In the genomic region with DNA sequence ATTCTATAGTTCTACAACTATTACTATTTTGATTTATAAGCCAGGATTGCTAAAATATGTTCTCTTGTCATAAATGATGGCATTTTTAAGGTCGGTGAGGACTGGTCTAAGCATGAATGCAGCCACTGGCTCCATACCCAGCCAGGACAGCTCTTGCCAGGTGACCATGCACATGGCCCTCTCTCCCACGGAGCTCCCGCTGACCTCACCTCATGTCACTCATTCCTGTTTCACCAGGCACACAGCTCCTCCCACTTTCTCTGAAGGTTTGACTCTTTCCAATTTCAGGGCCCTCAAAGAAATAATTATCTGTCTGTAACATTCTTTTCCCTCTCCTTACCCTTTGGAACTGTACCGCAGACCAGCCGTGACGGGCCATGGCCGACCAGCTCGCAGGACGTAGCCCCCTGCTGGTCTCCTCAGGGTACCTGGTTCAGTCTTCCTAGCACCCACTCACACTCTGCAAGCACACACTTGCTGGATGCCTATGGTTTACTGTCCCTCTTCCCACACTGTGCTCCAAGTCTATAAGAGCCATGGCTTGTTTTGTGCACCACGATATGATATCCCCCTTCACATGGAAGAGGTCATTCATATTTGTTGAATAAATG, we compare ENCODE assay signal across 23 cellular contexts.
A peak's percentile ranks its signal among the peaks of the same experiment; 100 is the strongest.
DNase-seq lines count a peak whose midpoint lies in the region; ATAC-seq, FAIRE-seq and TF ChIP-seq lines count a peak whose summit lies in the region.
"Had no signal": no experiment of that assay in that cellular context is flagged by ENCODE, and none has a peak within 500 bp of the region (broad histone marks: within the 10 kb centered on the region; RNA-seq: fewer than 3 reads in every experiment).

No MANE protein-coding gene starts in this region.

- no TSS peak for BruUV-seq in K562 (replicated peaks; lab: Mats Ljungman, UMichigan)
- BruUV-seq in HepG2 (replicated peaks; lab: Mats Ljungman, UMichigan) = no TSS peak

- H3K4me2 ChIP-seq in K562 (ENCODE audit: insufficient read depth, low read length) (peak overlapping the region; percentile 19; the same call in 1 of the 2 replicates), HepG2 (ENCODE audit: low read depth, low read length) (no peak overlapping the region)
- H3K4me2 ChIP-seq: BLaER1 had no signal

- in situ Hi-C loops in K562 (cut with MboI) (no loop called here), HepG2 (cut with HindIII; ENCODE audit: extremely low pct_ligation_motif_present, low pct_unique_long_range_greater_than_20kb) (no loop called here)

- H3K27me3 ChIP-seq in right cardiac atrium (ENCODE audit: control insufficient read depth, insufficient read depth) (no peaks in the 10 kb centered on the region), heart right ventricle (peaks cover 0 to 25% (median 0%) of the 10 kb centered on the region in 7 donors), K562 (ENCODE audit: control insufficient read depth in 2 of 2, insufficient read depth in 2 of 2, low read length in 2 of 2) (peaks cover 0 to 4% of the 10 kb centered on the region in 2 experiments), HepG2 (ENCODE audit: control insufficient read depth in 1 of 2, insufficient read depth in 2 of 2, low read length in 2 of 2) (no peaks in the 10 kb centered on the region), upper lobe of right lung (no peaks in the 10 kb centered on the region)
- H3K27me3 ChIP-seq: BLaER1, uterus had no signal

- TF ChIP-seq POLR2A in K562 (conservative IDR thresholded peaks at IDR 0.05) (no peak), HepG2 (IDR thresholded peaks at IDR 0.05; ENCODE audit: insufficient read depth in 1 of 2, low read depth in 2 of 2, low read length in 2 of 2) (no peak)

- H3K4me3 ChIP-seq in right cardiac atrium (ENCODE audit: low read length) (no peak overlapping the region), heart right ventricle (no peak overlapping the region), K562 (no peak overlapping the region), HepG2 (replicated peaks in 1 of 3; ENCODE audit: insufficient read depth in 1 of 3, low read depth in 2 of 3, low read length in 3 of 3) (no peak overlapping the region), upper lobe of right lung (no peak overlapping the region)
- H3K4me3 ChIP-seq: BLaER1, uterus had no signal

- H3K36me3 ChIP-seq in heart right ventricle = peaks cover 0 to 100% (median 24%) of the 10 kb centered on the region in 9 donors
- H3K36me3 ChIP-seq in K562 (ENCODE audit: control insufficient read depth, insufficient read depth, low read length) = no peaks in the 10 kb centered on the region
- H3K36me3 ChIP-seq in HepG2 (replicated peaks in 1 of 2; ENCODE audit: control insufficient read depth in 1 of 2, insufficient read depth in 2 of 2, low read length in 2 of 2) = peaks cover 2 to 24% of the 10 kb centered on the region in 2 experiments
- H3K36me3 ChIP-seq in upper lobe of right lung = peaks cover 59% of the 10 kb centered on the region
- H3K36me3 ChIP-seq: BLaER1, uterus had no signal

- TF ChIP-seq EP300 in K562 (IDR thresholded peaks at IDR 0.05; ENCODE audit: low read length) (no peak), HepG2 (IDR thresholded peaks at IDR 0.05; ENCODE audit: low read depth in 2 of 2, low read length in 2 of 2) (no peak), HepG2 (CRISPR knock-in tag; IDR thresholded peaks at IDR 0.05; ENCODE audit: borderline replicate concordance) (no peak)

- POLR2A ChIA-PET in K562 (lab: Yijun Ruan, JAX) = interaction anchor here (0.7 to 1.0 kb wide), 3 partner anchors 10 to 184 kb away, joined by 3 to 6 read pairs (median 3); no protein-coding TSS in a partner anchor
- POLR2A ChIA-PET in HepG2 (lab: Yijun Ruan, JAX) = no interaction called here

- FAIRE-seq in K562 (lab: Jason Lieb, UNC) (no peak), HepG2 (lab: Jason Lieb, UNC) (no peak), urothelium cell line (lab: Jason Lieb, UNC) (no peak)
- FAIRE-seq: astrocyte, H54 had no signal

- H4K20me1 ChIP-seq in K562 (replicated peaks; ENCODE audit: control insufficient read depth, insufficient read depth, low read length) (no peaks in the 10 kb centered on the region; the same call in 1 of the 2 replicates), HepG2 (ENCODE audit: insufficient read depth, low read length) (no peaks in the 10 kb centered on the region)
- H4K20me1 ChIP-seq: BLaER1 had no signal

- H2AFZ ChIP-seq in K562 (ENCODE audit: low read depth, low read length) = peak overlapping the region; percentile 34
- no peak overlapping the region for H2AFZ ChIP-seq in HepG2 (ENCODE audit: low read length)

- H3K79me2 ChIP-seq in K562 (ENCODE audit: control insufficient read depth, insufficient read depth, low read length) (no peaks in the 10 kb centered on the region), HepG2 (ENCODE audit: insufficient read depth, low read length) (no peaks in the 10 kb centered on the region)

- ATAC-seq in right cardiac atrium = peak; percentile 37 to 41
- no peak for ATAC-seq in heart right ventricle
- peak; percentile 96 for ATAC-seq in K562
- ATAC-seq in HepG2 = peak; percentile 84
- ATAC-seq in upper lobe of right lung = no peak
- ATAC-seq: activated CD8-positive, alpha-beta memory T cell treated with anti-CD3 and anti-CD28 coated beads, Interleukin-2, amount 10 ng/mL, durations not matched to agents 7 days and 5 days; esophagus mucosa; T-cell had no signal

- 92% methylated on average over 10 of the region's 10 CpGs for WGBS in right cardiac atrium
- 92 to 93% methylated on average over 10 of the region's 10 CpGs for WGBS in heart right ventricle, 2 donors
- 18% methylated on average over 10 of the region's 10 CpGs for WGBS in K562 (ENCODE audit: insufficient coverage, low coverage, missing lambda C conversion rate)
- WGBS in HepG2 (ENCODE audit: low lambda C conversion rate) = 98% methylated on average over 10 of the region's 10 CpGs

- intact Hi-C loops in right cardiac atrium (cut with DNase I) (no loop called here), heart right ventricle (cut with DNase I) (loop anchor here in 1 of 10 donors (5.0 kb wide), 1 partner anchor 43 kb away; no protein-coding TSS in a partner anchor), K562 (cut with micrococcal nuclease) (no loop called here), HepG2 (cut with micrococcal nuclease; ENCODE audit: unreplicated experiment) (no loop called here), upper lobe of right lung (cut with DNase I) (no loop called here)

- H3K4me1 ChIP-seq in right cardiac atrium (ENCODE audit: control insufficient read depth, insufficient read depth, low read length) (no peaks in the 10 kb centered on the region), heart right ventricle (no peaks in the 10 kb centered on the region), K562 (replicated peaks in 1 of 2; ENCODE audit: control insufficient read depth in 2 of 2, insufficient read depth in 2 of 2, low read length in 2 of 2) (no peaks in the 10 kb centered on the region; a peak in 1 of 5 replicates), HepG2 (ENCODE audit: insufficient read depth, low read length) (no peaks in the 10 kb centered on the region), upper lobe of right lung (no peaks in the 10 kb centered on the region)
- H3K4me1 ChIP-seq: BLaER1, uterus had no signal

- no peak overlapping the region for H3K27ac ChIP-seq in right cardiac atrium (ENCODE audit: low read length)
- H3K27ac ChIP-seq in heart right ventricle = no peak overlapping the region
- no peak overlapping the region for H3K27ac ChIP-seq in K562 (ENCODE audit: extremely low read depth, low read depth, low read length)
- H3K27ac ChIP-seq in HepG2 (ENCODE audit: extremely low read length, insufficient read depth, low read length) = no peak overlapping the region
- no peak overlapping the region for H3K27ac ChIP-seq in upper lobe of right lung
- H3K27ac ChIP-seq: BLaER1, uterus had no signal

- H3K9me3 ChIP-seq in right cardiac atrium (ENCODE audit: control insufficient read depth, low read length) (no peaks in the 10 kb centered on the region), heart right ventricle (no peaks in the 10 kb centered on the region), K562 (replicated peaks; ENCODE audit: control insufficient read depth, insufficient read depth, low read depth, low read length) (no peaks in the 10 kb centered on the region), HepG2 (ENCODE audit: low read length) (no peaks in the 10 kb centered on the region), upper lobe of right lung (no peaks in the 10 kb centered on the region)
- H3K9me3 ChIP-seq: BLaER1, uterus had no signal

- CTCF ChIA-PET in K562 (lab: Yijun Ruan, JAX; ENCODE audit: low intra/inter-chr PET ratio) (no interaction called here), HepG2 (lab: Yijun Ruan, JAX; ENCODE audit: low intra/inter-chr PET ratio, low total read pairs) (no interaction called here)

- H3K9ac ChIP-seq in K562 (ENCODE audit: insufficient read depth in 1 of 2, low read depth in 2 of 2, low read length in 2 of 2) = no peak overlapping the region
- H3K9ac ChIP-seq in HepG2 (ENCODE audit: insufficient read depth, low read depth, low read length) = no peak overlapping the region
- H3K9ac ChIP-seq: BLaER1 had no signal

- no peak for DNase-seq in right cardiac atrium
- no peak for DNase-seq in heart right ventricle
- peak; percentile 26 to 51 (median 28) for DNase-seq in K562 (ENCODE audit: extremely low read depth in 1 of 4, low spot score in 3 of 4)
- DNase-seq in HepG2 (ENCODE audit: low spot score) = no peak
- DNase-seq in upper lobe of right lung = no peak
- DNase-seq in NCI-H524 treated with DMSO at 0.1 percent for 48 hours (lab: John Stamatoyannopoulos, UW) = no peak
- no peak for DNase-seq in urothelium cell line (ENCODE audit: low spot score)
- no peak for DNase-seq in SIG-M5 (lab: John Stamatoyannopoulos, UW)
- DNase-seq: activated CD4-positive, alpha-beta T cell treated with anti-CD3 and anti-CD28 coated beads for 4 hours; activated CD8-positive, alpha-beta memory T cell treated with anti-CD3 and anti-CD28 coated beads, Interleukin-2, amount 10 ng/mL, durations not matched to agents 7 days and 5 days; effector CD4-positive, alpha-beta T cell; KG1; kidney; mammary epithelial cell; MV-4-11; NCI-H1694 treated with DMSO at 0.1 percent for 48 hours; SHP77; T-cell; uterus had no signal

- TF ChIP-seq CTCF in heart right ventricle (IDR thresholded peaks at IDR 0.05) = peak in 1 of 9 donors; percentile 12
- TF ChIP-seq CTCF in K562 (IDR thresholded peaks at IDR 0.05 in 2 of 3, conservative IDR thresholded peaks at IDR 0.05 in 1 of 3; ENCODE audit: insufficient read depth in 2 of 3, low read depth in 1 of 3, low read length in 3 of 3) = peak; percentile 29 to 54 (median 39); a peak in 5 of 6 replicates
- TF ChIP-seq CTCF in HepG2 (CRISPR knock-in tag; IDR thresholded peaks at IDR 0.05) = peak; percentile 35; the same call in 1 of the 2 replicates
- peak; percentile 6 for TF ChIP-seq CTCF in upper lobe of right lung (IDR thresholded peaks at IDR 0.05)

- 0 out of 4 replicates have a peak, but pooled peaks of 1 of the 2 experiments have one; percentile 26 for TF ChIP-seq RAD21 in K562 (CRISPR knock-in tag; conservative IDR thresholded peaks at IDR 0.05 in 1 of 2, IDR thresholded peaks at IDR 0.05 in 1 of 2)
- TF ChIP-seq RAD21 in HepG2 (CRISPR knock-in tag; IDR thresholded peaks at IDR 0.05) = no peak

- no peaks in the 10 kb centered on the region for H3K9me1 ChIP-seq in K562 (ENCODE audit: control insufficient read depth, insufficient read depth, low read length)

TF ChIP-seq in HepG2, 621 proteins besides CTCF, POLR2A, EP300 and RAD21 (continues in another document):
- TF ChIP-seq KLF11 (CRISPR knock-in tag; IDR thresholded peaks at IDR 0.05) (no peak), DNMT1 (CRISPR knock-in tag; IDR thresholded peaks at IDR 0.05) (no peak)

Comparison
In these comparisons a context has a peak if more than half of its experiments do, and no peak if none do; other contexts are left out.
1. ATAC-seq: peak in right cardiac atrium (2 of 2), K562 (single experiment) and HepG2 (single experiment); none in heart right ventricle (0 of 8) and upper lobe of right lung (single experiment).
2. DNase-seq: peak in K562 (4 of 4); none in right cardiac atrium (0 of 3), heart right ventricle (0 of 2), HepG2 (single experiment), upper lobe of right lung (single experiment), NCI-H524 treated with DMSO at 0.1 percent for 48 hours (single experiment), urothelium cell line (single experiment) and SIG-M5 (single experiment).